20 cellular contexts compared by ENCODE assay signal in genomic region chr5:122591828-122592227, GRCh38.
"Had no signal": no experiment of that assay in that cellular context is flagged by ENCODE, and none has a peak within 500 bp of the region (broad histone marks: within the 10 kb centered on the region; RNA-seq: fewer than 3 reads in every experiment).

No MANE protein-coding gene starts in this region.

- ATAC-seq: effector memory CD8-positive, alpha-beta T cell; esophagus mucosa; gastrocnemius medialis; heart right ventricle; left cardiac atrium; left ventricle myocardium superior had no signal

- H3K36me3 ChIP-seq: esophagus squamous epithelium, gastrocnemius medialis, heart right ventricle had no signal

- H3K27me3 ChIP-seq: esophagus squamous epithelium, gastrocnemius medialis had no signal

- H3K4me1 ChIP-seq: esophagus squamous epithelium, gastrocnemius medialis, heart right ventricle had no signal

- DNase-seq: cortex of kidney; effector CD8-positive, alpha-beta T cell; effector memory CD8-positive, alpha-beta T cell; endodermal cell; erythroblast; esophagus squamous epithelium; foreskin fibroblast; foreskin melanocyte; gastrocnemius medialis; glutamatergic neuron; heart right ventricle; hippocampal formation; left cardiac atrium; left ventricle myocardium superior; mammary epithelial cell; mesendoderm; midbrain had no signal

- H3K9me3 ChIP-seq: esophagus squamous epithelium, gastrocnemius medialis, heart right ventricle had no signal

- H3K4me3 ChIP-seq: esophagus squamous epithelium, gastrocnemius medialis, heart right ventricle, lung had no signal

- H3K27ac ChIP-seq: epithelial cell of prostate, esophagus squamous epithelium, gastrocnemius medialis, heart right ventricle had no signal
